1 cellular context compared by ENCODE assay signal in the genomic region with DNA sequence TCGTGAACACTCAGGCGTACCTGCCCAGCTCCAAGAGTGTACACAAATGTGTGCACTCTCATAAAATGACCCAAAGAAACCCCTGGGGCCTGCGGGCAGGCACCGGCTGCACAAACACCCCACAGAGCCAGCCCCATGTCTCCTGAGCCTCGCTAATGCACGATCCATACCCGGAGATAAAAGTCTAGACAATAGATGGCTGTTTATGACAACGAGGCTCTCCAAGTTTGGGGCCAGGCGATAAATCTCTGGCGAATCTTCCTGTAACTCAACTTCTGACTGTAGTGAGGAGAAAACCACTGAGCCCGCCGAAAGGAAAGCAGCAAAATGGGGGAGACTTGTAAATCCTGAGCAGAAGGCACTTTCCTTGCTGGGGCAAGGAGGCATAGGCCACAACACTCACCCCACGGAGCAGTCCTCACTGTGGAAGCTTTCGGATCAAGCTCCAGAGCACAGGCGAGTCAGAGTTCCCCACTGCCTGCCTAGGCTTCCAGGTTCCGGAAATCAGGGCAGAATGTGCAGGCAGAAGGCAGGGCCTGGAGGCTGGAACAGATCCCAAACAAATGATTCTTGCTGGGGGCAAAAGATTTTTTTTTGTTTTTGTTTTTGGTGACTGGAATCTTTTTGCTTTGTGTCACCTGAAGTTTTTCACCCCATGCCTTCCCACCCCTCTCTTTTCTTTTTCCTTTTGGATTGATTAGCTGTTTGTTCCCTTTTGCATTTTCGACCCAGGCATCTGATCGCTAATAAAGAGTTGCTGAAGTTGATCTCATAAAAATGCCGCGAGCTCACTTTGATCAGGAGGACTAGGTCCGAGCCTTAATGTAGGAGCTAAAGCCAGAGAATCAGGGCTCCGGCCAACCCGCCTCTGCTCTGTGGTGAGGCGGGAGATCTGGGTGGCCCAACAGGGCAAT.
A peak's percentile ranks its signal among the peaks of the same experiment; 100 is the strongest.
TF ChIP-seq lines count a peak whose summit lies in the region.

No MANE protein-coding gene starts in this region.

TF ChIP-seq in HEK293, 187 proteins besides CTCF, POLR2A, EP300 and RAD21 (continued from another document):
- TF ChIP-seq, protein P1, sequence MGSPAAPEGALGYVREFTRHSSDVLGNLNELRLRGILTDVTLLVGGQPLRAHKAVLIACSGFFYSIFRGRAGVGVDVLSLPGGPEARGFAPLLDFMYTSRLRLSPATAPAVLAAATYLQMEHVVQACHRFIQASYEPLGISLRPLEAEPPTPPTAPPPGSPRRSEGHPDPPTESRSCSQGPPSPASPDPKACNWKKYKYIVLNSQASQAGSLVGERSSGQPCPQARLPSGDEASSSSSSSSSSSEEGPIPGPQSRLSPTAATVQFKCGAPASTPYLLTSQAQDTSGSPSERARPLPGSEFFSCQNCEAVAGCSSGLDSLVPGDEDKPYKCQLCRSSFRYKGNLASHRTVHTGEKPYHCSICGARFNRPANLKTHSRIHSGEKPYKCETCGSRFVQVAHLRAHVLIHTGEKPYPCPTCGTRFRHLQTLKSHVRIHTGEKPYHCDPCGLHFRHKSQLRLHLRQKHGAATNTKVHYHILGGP (tag by site-specific recombination; IDR thresholded peaks at IDR 0.05) = no peak
- no peak for TF ChIP-seq SETDB1 (IDR thresholded peaks at IDR 0.05; ENCODE audit: insufficient read length, low read length)
- TF ChIP-seq ZNF792 (tag by site-specific recombination; IDR thresholded peaks at IDR 0.05) = no peak
- TF ChIP-seq, protein P2, sequence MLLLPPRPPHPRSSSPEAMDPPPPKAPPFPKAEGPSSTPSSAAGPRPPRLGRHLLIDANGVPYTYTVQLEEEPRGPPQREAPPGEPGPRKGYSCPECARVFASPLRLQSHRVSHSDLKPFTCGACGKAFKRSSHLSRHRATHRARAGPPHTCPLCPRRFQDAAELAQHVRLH (tag by site-specific recombination; IDR thresholded peaks at IDR 0.05) = no peak
- TF ChIP-seq ZNF777 (tag by site-specific recombination; IDR thresholded peaks at IDR 0.05; ENCODE audit: borderline replicate concordance) = no peak
- TF ChIP-seq, protein P3, sequence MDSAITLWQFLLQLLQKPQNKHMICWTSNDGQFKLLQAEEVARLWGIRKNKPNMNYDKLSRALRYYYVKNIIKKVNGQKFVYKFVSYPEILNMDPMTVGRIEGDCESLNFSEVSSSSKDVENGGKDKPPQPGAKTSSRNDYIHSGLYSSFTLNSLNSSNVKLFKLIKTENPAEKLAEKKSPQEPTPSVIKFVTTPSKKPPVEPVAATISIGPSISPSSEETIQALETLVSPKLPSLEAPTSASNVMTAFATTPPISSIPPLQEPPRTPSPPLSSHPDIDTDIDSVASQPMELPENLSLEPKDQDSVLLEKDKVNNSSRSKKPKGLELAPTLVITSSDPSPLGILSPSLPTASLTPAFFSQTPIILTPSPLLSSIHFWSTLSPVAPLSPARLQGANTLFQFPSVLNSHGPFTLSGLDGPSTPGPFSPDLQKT (IDR thresholded peaks at IDR 0.05; ENCODE audit: borderline replicate concordance, low read depth, low read length) = no peak
- no peak for TF ChIP-seq EGR2 (tag by site-specific recombination; IDR thresholded peaks at IDR 0.05; ENCODE audit: low read depth)
- TF ChIP-seq, protein P4, sequence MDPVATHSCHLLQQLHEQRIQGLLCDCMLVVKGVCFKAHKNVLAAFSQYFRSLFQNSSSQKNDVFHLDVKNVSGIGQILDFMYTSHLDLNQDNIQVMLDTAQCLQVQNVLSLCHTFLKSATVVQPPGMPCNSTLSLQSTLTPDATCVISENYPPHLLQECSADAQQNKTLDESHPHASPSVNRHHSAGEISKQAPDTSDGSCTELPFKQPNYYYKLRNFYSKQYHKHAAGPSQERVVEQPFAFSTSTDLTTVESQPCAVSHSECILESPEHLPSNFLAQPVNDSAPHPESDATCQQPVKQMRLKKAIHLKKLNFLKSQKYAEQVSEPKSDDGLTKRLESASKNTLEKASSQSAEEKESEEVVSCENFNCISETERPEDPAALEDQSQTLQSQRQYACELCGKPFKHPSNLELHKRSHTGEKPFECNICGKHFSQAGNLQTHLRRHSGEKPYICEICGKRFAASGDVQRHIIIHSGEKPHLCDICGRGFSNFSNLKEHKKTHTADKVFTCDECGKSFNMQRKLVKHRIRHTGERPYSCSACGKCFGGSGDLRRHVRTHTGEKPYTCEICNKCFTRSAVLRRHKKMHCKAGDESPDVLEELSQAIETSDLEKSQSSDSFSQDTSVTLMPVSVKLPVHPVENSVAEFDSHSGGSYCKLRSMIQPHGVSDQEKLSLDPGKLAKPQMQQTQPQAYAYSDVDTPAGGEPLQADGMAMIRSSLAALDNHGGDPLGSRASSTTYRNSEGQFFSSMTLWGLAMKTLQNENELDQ (tag by site-specific recombination; IDR thresholded peaks at IDR 0.05; ENCODE audit: low read depth) = no peak
- TF ChIP-seq ZNF341 (tag by site-specific recombination; IDR thresholded peaks at IDR 0.05; ENCODE audit: low read depth) = no peak
- TF ChIP-seq ZNF560 (tag by site-specific recombination; IDR thresholded peaks at IDR 0.05; ENCODE audit: borderline replicate concordance) = no peak
- no peak for TF ChIP-seq ZNF830 (tag by site-specific recombination; IDR thresholded peaks at IDR 0.05; ENCODE audit: low read depth)
- TF ChIP-seq ZNF561 (tag by site-specific recombination; IDR thresholded peaks at IDR 0.05; ENCODE audit: borderline replicate concordance) = no peak
- 0 out of 2 replicates have a peak, but pooled peaks have one; percentile 19 for TF ChIP-seq KLF1 (tag by site-specific recombination; IDR thresholded peaks at IDR 0.05)
- TF ChIP-seq, protein P5, sequence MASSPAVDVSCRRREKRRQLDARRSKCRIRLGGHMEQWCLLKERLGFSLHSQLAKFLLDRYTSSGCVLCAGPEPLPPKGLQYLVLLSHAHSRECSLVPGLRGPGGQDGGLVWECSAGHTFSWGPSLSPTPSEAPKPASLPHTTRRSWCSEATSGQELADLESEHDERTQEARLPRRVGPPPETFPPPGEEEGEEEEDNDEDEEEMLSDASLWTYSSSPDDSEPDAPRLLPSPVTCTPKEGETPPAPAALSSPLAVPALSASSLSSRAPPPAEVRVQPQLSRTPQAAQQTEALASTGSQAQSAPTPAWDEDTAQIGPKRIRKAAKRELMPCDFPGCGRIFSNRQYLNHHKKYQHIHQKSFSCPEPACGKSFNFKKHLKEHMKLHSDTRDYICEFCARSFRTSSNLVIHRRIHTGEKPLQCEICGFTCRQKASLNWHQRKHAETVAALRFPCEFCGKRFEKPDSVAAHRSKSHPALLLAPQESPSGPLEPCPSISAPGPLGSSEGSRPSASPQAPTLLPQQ (tag by site-specific recombination; IDR thresholded peaks at IDR 0.05) = no peak
- no peak for TF ChIP-seq ZNF121 (tag by site-specific recombination; IDR thresholded peaks at IDR 0.05)
- no peak for TF ChIP-seq HOXA7 (CRISPR knock-in tag; IDR thresholded peaks at IDR 0.05; ENCODE audit: borderline replicate concordance)
- TF ChIP-seq ZNF626 (tag by site-specific recombination; IDR thresholded peaks at IDR 0.05) = no peak
- peak; percentile 67; the same call in 1 of the 2 replicates for TF ChIP-seq ZSCAN16 (tag by site-specific recombination; IDR thresholded peaks at IDR 0.05)
- TF ChIP-seq KLF7 (tag by site-specific recombination; IDR thresholded peaks at IDR 0.05; ENCODE audit: borderline replicate concordance) = no peak
- no peak for TF ChIP-seq ZNF202 (tag by site-specific recombination; IDR thresholded peaks at IDR 0.05; ENCODE audit: borderline replicate concordance)
- no peak for TF ChIP-seq ZSCAN23 (tag by site-specific recombination; IDR thresholded peaks at IDR 0.05)
- TF ChIP-seq, protein P6, sequence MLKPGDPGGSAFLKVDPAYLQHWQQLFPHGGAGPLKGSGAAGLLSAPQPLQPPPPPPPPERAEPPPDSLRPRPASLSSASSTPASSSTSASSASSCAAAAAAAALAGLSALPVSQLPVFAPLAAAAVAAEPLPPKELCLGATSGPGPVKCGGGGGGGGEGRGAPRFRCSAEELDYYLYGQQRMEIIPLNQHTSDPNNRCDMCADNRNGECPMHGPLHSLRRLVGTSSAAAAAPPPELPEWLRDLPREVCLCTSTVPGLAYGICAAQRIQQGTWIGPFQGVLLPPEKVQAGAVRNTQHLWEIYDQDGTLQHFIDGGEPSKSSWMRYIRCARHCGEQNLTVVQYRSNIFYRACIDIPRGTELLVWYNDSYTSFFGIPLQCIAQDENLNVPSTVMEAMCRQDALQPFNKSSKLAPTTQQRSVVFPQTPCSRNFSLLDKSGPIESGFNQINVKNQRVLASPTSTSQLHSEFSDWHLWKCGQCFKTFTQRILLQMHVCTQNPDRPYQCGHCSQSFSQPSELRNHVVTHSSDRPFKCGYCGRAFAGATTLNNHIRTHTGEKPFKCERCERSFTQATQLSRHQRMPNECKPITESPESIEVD (tag by site-specific recombination; IDR thresholded peaks at IDR 0.05) = peak; percentile 49; the same call in 1 of the 2 replicates
- TF ChIP-seq ZFP3 (tag by site-specific recombination; IDR thresholded peaks at IDR 0.05; ENCODE audit: low read depth) = no peak
- no peak; the same call in 1 of the 2 replicates for TF ChIP-seq ZNF394 (tag by site-specific recombination; IDR thresholded peaks at IDR 0.05; ENCODE audit: borderline replicate concordance)
- 0 out of 2 replicates have a peak, but pooled peaks have one; percentile 41 for TF ChIP-seq ZNF24 (tag by site-specific recombination; IDR thresholded peaks at IDR 0.05)
- no peak for TF ChIP-seq ZNF169 (tag by site-specific recombination; IDR thresholded peaks at IDR 0.05)
- TF ChIP-seq PRDM1 (tag by site-specific recombination; IDR thresholded peaks at IDR 0.05) = peak; percentile 79
- no peak for TF ChIP-seq ZNF175 (tag by site-specific recombination; IDR thresholded peaks at IDR 0.05)
- no peak for TF ChIP-seq ZNF155 (tag by site-specific recombination; IDR thresholded peaks at IDR 0.05)
- TF ChIP-seq, protein P7, sequence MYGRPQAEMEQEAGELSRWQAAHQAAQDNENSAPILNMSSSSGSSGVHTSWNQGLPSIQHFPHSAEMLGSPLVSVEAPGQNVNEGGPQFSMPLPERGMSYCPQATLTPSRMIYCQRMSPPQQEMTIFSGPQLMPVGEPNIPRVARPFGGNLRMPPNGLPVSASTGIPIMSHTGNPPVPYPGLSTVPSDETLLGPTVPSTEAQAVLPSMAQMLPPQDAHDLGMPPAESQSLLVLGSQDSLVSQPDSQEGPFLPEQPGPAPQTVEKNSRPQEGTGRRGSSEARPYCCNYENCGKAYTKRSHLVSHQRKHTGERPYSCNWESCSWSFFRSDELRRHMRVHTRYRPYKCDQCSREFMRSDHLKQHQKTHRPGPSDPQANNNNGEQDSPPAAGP (tag by site-specific recombination; IDR thresholded peaks at IDR 0.05) = 0 out of 2 replicates have a peak, but pooled peaks have one; percentile 7
- 0 out of 2 replicates have a peak, but pooled peaks have one; percentile 11 for TF ChIP-seq ZXDB (tag by site-specific recombination; IDR thresholded peaks at IDR 0.05)
- no peak for TF ChIP-seq ZNF670 (tag by site-specific recombination; IDR thresholded peaks at IDR 0.05; ENCODE audit: low read depth)
- TF ChIP-seq REPIN1 (tag by site-specific recombination; IDR thresholded peaks at IDR 0.05; ENCODE audit: low read depth) = no peak
- TF ChIP-seq, protein P8, sequence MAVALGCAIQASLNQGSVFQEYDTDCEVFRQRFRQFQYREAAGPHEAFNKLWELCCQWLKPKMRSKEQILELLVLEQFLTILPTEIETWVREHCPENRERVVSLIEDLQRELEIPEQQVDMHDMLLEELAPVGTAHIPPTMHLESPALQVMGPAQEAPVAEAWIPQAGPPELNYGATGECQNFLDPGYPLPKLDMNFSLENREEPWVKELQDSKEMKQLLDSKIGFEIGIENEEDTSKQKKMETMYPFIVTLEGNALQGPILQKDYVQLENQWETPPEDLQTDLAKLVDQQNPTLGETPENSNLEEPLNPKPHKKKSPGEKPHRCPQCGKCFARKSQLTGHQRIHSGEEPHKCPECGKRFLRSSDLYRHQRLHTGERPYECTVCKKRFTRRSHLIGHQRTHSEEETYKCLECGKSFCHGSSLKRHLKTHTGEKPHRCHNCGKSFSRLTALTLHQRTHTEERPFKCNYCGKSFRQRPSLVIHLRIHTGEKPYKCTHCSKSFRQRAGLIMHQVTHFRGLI (tag by site-specific recombination; IDR thresholded peaks at IDR 0.05) = no peak
- no peak for TF ChIP-seq ZNF140 (tag by site-specific recombination; IDR thresholded peaks at IDR 0.05)
- no peak for TF ChIP-seq ZNF133 (tag by site-specific recombination; IDR thresholded peaks at IDR 0.05)
- no peak for TF ChIP-seq ZNF426 (tag by site-specific recombination; IDR thresholded peaks at IDR 0.05)
- TF ChIP-seq, protein P9, sequence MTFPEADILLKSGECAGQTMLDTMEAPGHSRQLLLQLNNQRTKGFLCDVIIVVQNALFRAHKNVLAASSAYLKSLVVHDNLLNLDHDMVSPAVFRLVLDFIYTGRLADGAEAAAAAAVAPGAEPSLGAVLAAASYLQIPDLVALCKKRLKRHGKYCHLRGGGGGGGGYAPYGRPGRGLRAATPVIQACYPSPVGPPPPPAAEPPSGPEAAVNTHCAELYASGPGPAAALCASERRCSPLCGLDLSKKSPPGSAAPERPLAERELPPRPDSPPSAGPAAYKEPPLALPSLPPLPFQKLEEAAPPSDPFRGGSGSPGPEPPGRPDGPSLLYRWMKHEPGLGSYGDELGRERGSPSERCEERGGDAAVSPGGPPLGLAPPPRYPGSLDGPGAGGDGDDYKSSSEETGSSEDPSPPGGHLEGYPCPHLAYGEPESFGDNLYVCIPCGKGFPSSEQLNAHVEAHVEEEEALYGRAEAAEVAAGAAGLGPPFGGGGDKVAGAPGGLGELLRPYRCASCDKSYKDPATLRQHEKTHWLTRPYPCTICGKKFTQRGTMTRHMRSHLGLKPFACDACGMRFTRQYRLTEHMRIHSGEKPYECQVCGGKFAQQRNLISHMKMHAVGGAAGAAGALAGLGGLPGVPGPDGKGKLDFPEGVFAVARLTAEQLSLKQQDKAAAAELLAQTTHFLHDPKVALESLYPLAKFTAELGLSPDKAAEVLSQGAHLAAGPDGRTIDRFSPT (tag by site-specific recombination; IDR thresholded peaks at IDR 0.05) = no peak
- no peak for TF ChIP-seq TRIM28 (IDR thresholded peaks at IDR 0.05; ENCODE audit: borderline replicate concordance, low read length)
- TF ChIP-seq SP7 (tag by site-specific recombination; IDR thresholded peaks at IDR 0.05) = peak; percentile 18; the same call in 1 of the 2 replicates
- TF ChIP-seq ZNF558 (tag by site-specific recombination; IDR thresholded peaks at IDR 0.05) = no peak
- TF ChIP-seq, protein P10, sequence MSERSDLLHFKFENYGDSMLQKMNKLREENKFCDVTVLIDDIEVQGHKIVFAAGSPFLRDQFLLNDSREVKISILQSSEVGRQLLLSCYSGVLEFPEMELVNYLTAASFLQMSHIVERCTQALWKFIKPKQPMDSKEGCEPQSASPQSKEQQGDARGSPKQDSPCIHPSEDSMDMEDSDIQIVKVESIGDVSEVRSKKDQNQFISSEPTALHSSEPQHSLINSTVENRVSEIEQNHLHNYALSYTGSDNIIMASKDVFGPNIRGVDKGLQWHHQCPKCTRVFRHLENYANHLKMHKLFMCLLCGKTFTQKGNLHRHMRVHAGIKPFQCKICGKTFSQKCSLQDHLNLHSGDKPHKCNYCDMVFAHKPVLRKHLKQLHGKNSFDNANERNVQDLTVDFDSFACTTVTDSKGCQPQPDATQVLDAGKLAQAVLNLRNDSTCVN (tag by site-specific recombination; optimal IDR thresholded peaks at IDR 0.05) = peak; percentile 32
